5 cellular contexts compared by ENCODE assay signal in the genomic region with DNA sequence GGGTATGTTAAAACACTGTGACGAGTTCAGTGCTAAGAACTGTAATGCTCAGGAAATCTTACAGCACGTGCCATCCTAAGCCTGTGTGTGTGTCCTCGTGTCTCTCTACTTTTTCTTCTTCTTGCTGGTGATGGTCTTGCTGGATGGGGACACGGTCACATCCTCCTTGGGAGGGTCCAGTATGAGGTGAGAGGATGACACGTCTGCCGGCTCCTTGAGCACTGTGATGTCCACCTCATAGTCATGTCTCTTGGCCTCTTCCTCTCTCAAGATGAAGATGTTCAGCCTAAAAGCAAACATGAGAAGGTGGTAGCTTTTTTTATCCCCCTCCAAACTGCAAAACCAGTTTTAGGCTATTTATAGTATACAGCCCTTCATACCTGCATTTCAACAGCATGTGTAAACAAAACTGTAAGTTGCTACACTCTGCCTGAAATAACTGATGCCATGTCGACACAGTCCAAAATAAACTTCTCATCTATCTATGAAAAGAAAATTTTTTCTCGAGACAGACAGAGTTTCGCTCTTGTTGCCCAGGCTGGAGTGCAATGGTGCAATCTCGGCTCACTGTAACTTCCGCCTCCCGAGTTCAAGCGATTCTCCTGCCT. TPM values are rescaled to one million over a fixed set of nuclear protein-coding genes. Genes with fewer than 3 reads are reported as not detected.
"Had no signal": no experiment of that assay in that cellular context is flagged by ENCODE, and none has a peak within 500 bp of the region (broad histone marks: within the 10 kb centered on the region; RNA-seq: fewer than 3 reads in every experiment).

No MANE protein-coding gene starts in this region.

RNA-seq across cellular contexts. Expression of a gene that starts 44.1 kb away (rescaled TPM):
- total RNA-seq: HepG2 had no signal

RNA-seq across cellular contexts. Expression of a gene that starts 45.8 kb away (rescaled TPM):
- total RNA-seq: GM23338, H1, H9, HepG2, HT-29 had no signal
